Comparison of ENCODE assay signal across 1 cellular context in genomic region chr4:679571-680083, GRCh38.
TF ChIP-seq lines count a peak whose summit lies in the region.

No MANE protein-coding gene starts in this region.

TF ChIP-seq in HepG2, 621 proteins besides CTCF, POLR2A, EP300 and RAD21:
- TF ChIP-seq AGO2 (optimal IDR thresholded peaks at IDR 0.05; ENCODE audit: low read depth, low read length): peak; percentile 2
- TF ChIP-seq HNRNPL (IDR thresholded peaks at IDR 0.05; ENCODE audit: low read depth, low read length): 0 out of 2 replicates have a peak, but pooled peaks have one; percentile 49
- TF ChIP-seq ZNF512 (CRISPR knock-in tag; IDR thresholded peaks at IDR 0.05): no peak
- 0 out of 2 replicates have a peak, but pooled peaks have one; percentile 7 for TF ChIP-seq ZNF572 (CRISPR knock-in tag; IDR thresholded peaks at IDR 0.05)
- no peak for TF ChIP-seq KIAA2018 (CRISPR knock-in tag; IDR thresholded peaks at IDR 0.05; ENCODE audit: borderline replicate concordance)
- no peak for TF ChIP-seq ZNF713 (CRISPR knock-in tag; IDR thresholded peaks at IDR 0.05)
- no peak for TF ChIP-seq FIP1L1 (IDR thresholded peaks at IDR 0.05; ENCODE audit: borderline replicate concordance, insufficient read depth, low read depth, low read length)
- TF ChIP-seq TCF12 (IDR thresholded peaks at IDR 0.05): no peak
- no peak for TF ChIP-seq TCF12 (CRISPR knock-in tag; IDR thresholded peaks at IDR 0.05)
- TF ChIP-seq SP4 (CRISPR knock-in tag; IDR thresholded peaks at IDR 0.05): peak; percentile 42; the same call in 1 of the 2 replicates
- TF ChIP-seq PRDM4 (CRISPR knock-in tag; IDR thresholded peaks at IDR 0.05; ENCODE audit: borderline replicate concordance): no peak
